Comparison of ENCODE assay signal across 22 cellular contexts in genomic region chr5:65766159-65766558, GRCh38.
"Had no signal": no experiment of that assay in that cellular context is flagged by ENCODE, and none has a peak within 500 bp of the region (broad histone marks: within the 10 kb centered on the region; RNA-seq: fewer than 3 reads in every experiment).

No MANE protein-coding gene starts in this region.

- H3K27me3 Mint-ChIP-seq: activated CD4-positive, alpha-beta memory T cell treated with anti-CD3 and anti-CD28 coated beads for 36 hours; activated naive CD8-positive, alpha-beta T cell treated with anti-CD3 and anti-CD28 coated beads, Interleukin-2, amount 10 ng/mL, durations not matched to agents 7 days and 5 days; brain had no signal

- FAIRE-seq: colon had no signal

- H3K27me3 ChIP-seq: dorsolateral prefrontal cortex, upper lobe of right lung had no signal

- H3K9me3 Mint-ChIP-seq: stimulated activated effector memory CD8-positive, alpha-beta T cell treated with anti-CD3 and anti-CD28 coated beads, Interleukin-12 subunit alpha, Interleukin-12 subunit beta, amount 100 ng/mL, for 72 hours had no signal

- H3K27ac ChIP-seq: dorsolateral prefrontal cortex, lower lobe of right lung, prostate gland, upper lobe of right lung had no signal

- H3K27ac Mint-ChIP-seq: activated CD4-positive, alpha-beta memory T cell treated with anti-CD3 and anti-CD28 coated beads for 36 hours; activated naive CD8-positive, alpha-beta T cell treated with anti-CD3 and anti-CD28 coated beads, Interleukin-2, amount 10 ng/mL, durations not matched to agents 7 days and 5 days; activated T-helper 1 cell treated with anti-CD3 and anti-CD28 coated beads, Interleukin-12 subunit alpha, Interleukin-12 subunit beta, Interleukin-2, Interleukin-4 antibody, amounts not matched to agents 30 ng/mL and 10 ng/mL and 1 ng/mL, durations not matched to agents 14 hours and 24 hours and 36 hours; brain; endodermal cell; stimulated activated effector memory CD8-positive, alpha-beta T cell treated with anti-CD3 and anti-CD28 coated beads, Interleukin-12 subunit alpha, Interleukin-12 subunit beta, amount 100 ng/mL, for 72 hours had no signal

- H3K4me1 ChIP-seq: prostate gland, upper lobe of right lung had no signal

- DNase-seq: activated CD4-positive, alpha-beta memory T cell treated with anti-CD3 and anti-CD28 coated beads for 36 hours; activated naive CD8-positive, alpha-beta T cell treated with anti-CD3 and anti-CD28 coated beads, Interleukin-2, amount 10 ng/mL, durations not matched to agents 7 days and 5 days; anterior cingulate cortex; caudate nucleus; dorsolateral prefrontal cortex; endodermal cell; foreskin melanocyte; glutamatergic neuron; hippocampal formation; islet precursor cell; left colon; lower lobe of right lung; right cardiac atrium; stimulated activated CD4-positive, alpha-beta T cell treated with anti-CD3 and anti-CD28 coated beads, Interleukin-4, amount 100 ng/mL, for 1 hour; T-helper 1 cell; T1000; upper lobe of right lung had no signal

- H3K4me3 Mint-ChIP-seq: activated CD4-positive, alpha-beta memory T cell treated with anti-CD3 and anti-CD28 coated beads for 36 hours; activated naive CD8-positive, alpha-beta T cell treated with anti-CD3 and anti-CD28 coated beads, Interleukin-2, amount 10 ng/mL, durations not matched to agents 7 days and 5 days; activated T-helper 1 cell treated with anti-CD3 and anti-CD28 coated beads, Interleukin-12 subunit alpha, Interleukin-12 subunit beta, Interleukin-2, Interleukin-4 antibody, amounts not matched to agents 30 ng/mL and 10 ng/mL and 1 ng/mL, durations not matched to agents 14 hours and 24 hours and 36 hours; brain; endodermal cell; stimulated activated effector memory CD8-positive, alpha-beta T cell treated with anti-CD3 and anti-CD28 coated beads, Interleukin-12 subunit alpha, Interleukin-12 subunit beta, amount 100 ng/mL, for 72 hours had no signal

- H3K36me3 ChIP-seq: lower lobe of right lung, prostate gland, upper lobe of right lung had no signal

- H3K9me3 ChIP-seq: lower lobe of right lung, prostate gland, upper lobe of right lung had no signal

- H3K4me3 ChIP-seq: dorsolateral prefrontal cortex, lower lobe of right lung, prostate gland, upper lobe of right lung had no signal

- H3K4me1 Mint-ChIP-seq: activated naive CD8-positive, alpha-beta T cell treated with anti-CD3 and anti-CD28 coated beads, Interleukin-2, amount 10 ng/mL, durations not matched to agents 7 days and 5 days; stimulated activated effector memory CD8-positive, alpha-beta T cell treated with anti-CD3 and anti-CD28 coated beads, Interleukin-12 subunit alpha, Interleukin-12 subunit beta, amount 100 ng/mL, for 72 hours had no signal
